8 cellular contexts compared by ENCODE assay signal in genomic region chr1:38990746-38991637, GRCh38. TPM values are rescaled to one million over a fixed set of nuclear protein-coding genes. Genes with fewer than 3 reads are reported as not detected.
DNase-seq lines count a peak whose midpoint lies in the region; ATAC-seq and TF ChIP-seq lines count a peak whose summit lies in the region.

AKIRIN1 (plus strand) TSS chr1:38991276; CDS start chr1:38991381, 105 bp downstream.

- TF ChIP-seq CTCF in WERI-Rb-1 (IDR thresholded peaks at IDR 0.05; ENCODE audit: low read depth, low read length) (no peak), breast epithelium (IDR thresholded peaks at IDR 0.05) (peak in 1 of 3 donors; percentile 14)

- in situ Hi-C loops in ACHN (cut with HindIII; ENCODE audit: low pct_ligation_motif_present, low pct_unique_long_range_greater_than_20kb, low sequenced_read_pairs): no loop called here

- peak; percentile 58 for TF ChIP-seq POLR2A in breast epithelium (IDR thresholded peaks at IDR 0.05)

- peaks cover 29% of the 10 kb centered on the region for H3K36me3 ChIP-seq in WERI-Rb-1
- H3K36me3 ChIP-seq in breast epithelium: no peaks in the 10 kb centered on the region
- peaks cover 0 to 4% (median 0%) of the 10 kb centered on the region in 3 donors for H3K36me3 ChIP-seq in skeletal muscle tissue (ENCODE audit: control insufficient read depth in 3 of 3, insufficient read depth in 3 of 3, low read length in 3 of 3)

- H3K4me1 ChIP-seq in breast epithelium (no peaks in the 10 kb centered on the region), skeletal muscle tissue (ENCODE audit: control insufficient read depth in 3 of 3, insufficient read depth in 3 of 3, low read length in 3 of 3) (peaks cover 10 to 15% (median 13%) of the 10 kb centered on the region in 3 donors)

- H3K4me3 ChIP-seq in WERI-Rb-1 (ENCODE audit: low read depth, low read length): peak within 1 kb of the TSS; percentile 96
- peak within 1 kb of the TSS; percentile 94 to 99 (median 98) for H3K4me3 ChIP-seq in breast epithelium
- H3K4me3 ChIP-seq in iPS-18c (ENCODE audit: insufficient read depth, low read depth, low read length): peak within 1 kb of the TSS; percentile 74
- H3K4me3 ChIP-seq in skeletal muscle tissue (ENCODE audit: low read length in 3 of 3): peak within 1 kb of the TSS; percentile 77 to 86 (median 80)

- DNase-seq in ACHN: peak; percentile 93
- DNase-seq in NCI-H2196 (lab: John Stamatoyannopoulos, UW; ENCODE audit: unreplicated experiment): peak; percentile 95
- peak; percentile 99 for DNase-seq in WERI-Rb-1
- peak; percentile 96 to 98 for DNase-seq in breast epithelium (ENCODE audit: low spot score in 2 of 2)

- intact Hi-C loops in breast epithelium (cut with DNase I; ENCODE audit: low total_unique reads): no loop called here

- H3K27me3 ChIP-seq in WERI-Rb-1 (ENCODE audit: insufficient read depth, low read depth, severe bottlenecking) (no peaks in the 10 kb centered on the region), breast epithelium (no peaks in the 10 kb centered on the region), skeletal muscle tissue (ENCODE audit: control insufficient read depth in 3 of 3, insufficient read depth in 3 of 3, low read length in 3 of 3) (no peaks in the 10 kb centered on the region)

- H3K9ac ChIP-seq in skeletal muscle tissue (ENCODE audit: low read depth in 1 of 3, low read length in 3 of 3): peak within 1 kb of the TSS; percentile 76 to 85 (median 82)

- H3K27ac ChIP-seq in WERI-Rb-1 (peak within 1 kb of the TSS; percentile 91), breast epithelium (peak within 1 kb of the TSS; percentile 95), skeletal muscle tissue (ENCODE audit: low read depth, low read length) (peak within 1 kb of the TSS; percentile 84)

- H3K9me3 ChIP-seq in WERI-Rb-1 (ENCODE audit: severe bottlenecking): no peaks in the 10 kb centered on the region
- H3K9me3 ChIP-seq in breast epithelium: no peaks in the 10 kb centered on the region
- H3K9me3 ChIP-seq in iPS-18c (ENCODE audit: control insufficient read depth, insufficient read depth, low read length): no peaks in the 10 kb centered on the region
- no peaks in the 10 kb centered on the region for H3K9me3 ChIP-seq in skeletal muscle tissue (ENCODE audit: control insufficient read depth in 3 of 3, low read length in 3 of 3)

- ATAC-seq in GM18873 (IDR thresholded peaks at IDR 0.05; ENCODE audit: low FRiP score, unreplicated experiment): peak; percentile 82
- peak; percentile 97 for ATAC-seq in HG03135 (IDR thresholded peaks at IDR 0.05; ENCODE audit: unreplicated experiment)

RNA-seq across cellular contexts. Expression of gene AKIRIN1, which starts in this region (rescaled TPM):
- total RNA-seq in breast epithelium (10 to 100 TPM; 34.7 to 35.1 (median 34.8) TPM), skeletal muscle tissue (26.1 TPM)

Comparison
In these comparisons a context has a peak if more than half of its experiments do, and no peak if none do; other contexts are left out.
1. Peak in every context shown above with its lines: DNase-seq, ATAC-seq, H3K4me3 ChIP-seq and H3K27ac ChIP-seq.